Comparison of ENCODE assay signal across 16 cellular contexts in genomic region chr7:135978624-135979023, GRCh38. TPM values are rescaled to one million over a fixed set of nuclear protein-coding genes. Genes with fewer than 3 reads are reported as not detected.
A peak's percentile ranks its signal among the peaks of the same experiment; 100 is the strongest.
DNase-seq lines count a peak whose midpoint lies in the region; ATAC-seq and TF ChIP-seq lines count a peak whose summit lies in the region.
"Had no signal": no experiment of that assay in that cellular context is flagged by ENCODE, and none has a peak within 500 bp of the region (broad histone marks: within the 10 kb centered on the region; RNA-seq: fewer than 3 reads in every experiment).

No MANE protein-coding gene starts in this region.

- no peaks in the 10 kb centered on the region for H3K27me3 ChIP-seq in uterus
- no peaks in the 10 kb centered on the region for H3K27me3 ChIP-seq in tibial nerve
- H3K27me3 ChIP-seq: SJCRH30 had no signal

- H3K4me1 ChIP-seq in uterus: peaks cover 0 to 3% of the 10 kb centered on the region in 2 donors
- peaks cover 0 to 35% (median 20%) of the 10 kb centered on the region in 4 donors for H3K4me1 ChIP-seq in tibial nerve
- H3K4me1 ChIP-seq: SJCRH30 had no signal

- H3K9me3 Mint-ChIP-seq in IgD-negative memory B cell (peaks cover 0 to 2% (median 0%) of the 10 kb centered on the region in 3 donors), brain (peaks cover 0 to 3% (median 3%) of the 10 kb centered on the region in 5 experiments), neural crest cell (no peaks in the 10 kb centered on the region)

- H3K36me3 Mint-ChIP-seq in IgD-negative memory B cell (peaks cover 7% of the 10 kb centered on the region), brain (peaks cover 4% of the 10 kb centered on the region), neural crest cell (ENCODE audit: low read depth) (no peaks in the 10 kb centered on the region)

- 91 to 93% methylated on average over 4 of the region's 4 CpGs for WGBS in tibial nerve, 2 donors

- H3K36me3 ChIP-seq in uterus: no peaks in the 10 kb centered on the region
- no peaks in the 10 kb centered on the region for H3K36me3 ChIP-seq in tibial nerve

- H3K27me3 Mint-ChIP-seq in IgD-negative memory B cell (peaks cover 2% of the 10 kb centered on the region), brain (peaks cover 26% of the 10 kb centered on the region), neural crest cell (ENCODE audit: low read depth) (peaks cover 8% of the 10 kb centered on the region)

- no peak for TF ChIP-seq POLR2A in uterus (IDR thresholded peaks at IDR 0.05)
- no peak for TF ChIP-seq POLR2A in tibial nerve (IDR thresholded peaks at IDR 0.05)

- H3K4me3 ChIP-seq in uterus (no peak overlapping the region), tibial nerve (no peak overlapping the region)

- H3K9me3 ChIP-seq in uterus: no peaks in the 10 kb centered on the region
- H3K9me3 ChIP-seq in tibial nerve: no peaks in the 10 kb centered on the region
- H3K9me3 ChIP-seq: SJCRH30 had no signal

- TF ChIP-seq CTCF in brain (conservative IDR thresholded peaks at IDR 0.05) (no peak), neural crest cell (conservative IDR thresholded peaks at IDR 0.05) (no peak), uterus (IDR thresholded peaks at IDR 0.05) (no peak), tibial nerve (IDR thresholded peaks at IDR 0.05) (no peak)

- H3K4me1 Mint-ChIP-seq in IgD-negative memory B cell: peaks cover 46 to 60% (median 51%) of the 10 kb centered on the region in 3 donors
- H3K4me1 Mint-ChIP-seq in brain: peaks cover 39% of the 10 kb centered on the region
- peaks cover 21% of the 10 kb centered on the region for H3K4me1 Mint-ChIP-seq in neural crest cell

- DNase-seq in neural crest cell (ENCODE audit: low read depth, low spot score) (no peak), uterus (peak; percentile 17 to 30), tibial nerve (ENCODE audit: low spot score in 2 of 2) (no peak), posterior cingulate gyrus (no peak)
- DNase-seq: DMS53, NCI-H1436, NCI-H2029, NCI-H2171, NCI-H446 treated with DMSO at 0.1 percent for 48 hours, NCI-H748 treated with DMSO at 0.1 percent for 48 hours, PC-3, SJCRH30 had no signal

- H3K4me3 Mint-ChIP-seq in IgD-negative memory B cell (peak overlapping the region in 3 of 4 donors; percentile 55 to 98 (median 78)), brain (peak overlapping the region; percentile 32 to 78 (median 40)), neural crest cell (peak overlapping the region; percentile 47)

- no peak for ATAC-seq in SK-N-SH treated with all-trans-retinoic acid at 6 μM for 48 hours
- ATAC-seq: PC-3 had no signal

- TF ChIP-seq EP300 in tibial nerve (IDR thresholded peaks at IDR 0.05): no peak

- intact Hi-C loops in uterus (cut with DNase I; ENCODE audit: low total_unique reads) (loop anchor here (10.0 kb wide), 1 partner anchor 314 kb away; the partner anchor contains the start of gene STMP1), posterior cingulate gyrus (cut with DNase I) (loop anchor here (10.0 kb wide), 1 partner anchor 314 kb away; the partner anchor contains the start of gene STMP1)

- H3K27ac ChIP-seq in uterus (peak overlapping the region in 1 of 2 donors; percentile 59), tibial nerve (no peak overlapping the region)
- H3K27ac ChIP-seq: HL-60, SJCRH30 had no signal

- H3K27ac Mint-ChIP-seq in IgD-negative memory B cell (peak overlapping the region in 1 of 3 donors; percentile 61), brain (peak overlapping the region in 1 of 5 experiments; percentile 52), neural crest cell (ENCODE audit: unreplicated experiment) (no peak overlapping the region)

TF ChIP-seq in SK-N-SH treated with all-trans-retinoic acid at 6 μM for 48 hours, 23 proteins besides CTCF, POLR2A, EP300 and RAD21 (continues in another document):
- TF ChIP-seq CREB5 (CRISPR knock-in tag; IDR thresholded peaks at IDR 0.05; ENCODE audit: low read depth) (no peak), ZFP30 (CRISPR knock-in tag; IDR thresholded peaks at IDR 0.05) (no peak), PATZ1 (CRISPR knock-in tag; IDR thresholded peaks at IDR 0.05; ENCODE audit: borderline replicate concordance) (no peak), POU6F1 (CRISPR knock-in tag; IDR thresholded peaks at IDR 0.05; ENCODE audit: borderline replicate concordance, low read depth) (no peak), ZNF565 (CRISPR knock-in tag; conservative IDR thresholded peaks at IDR 0.05; ENCODE audit: low read depth) (no peak), TSHZ2 (CRISPR knock-in tag; IDR thresholded peaks at IDR 0.05) (no peak), ZC3H10 (CRISPR knock-in tag; IDR thresholded peaks at IDR 0.05) (no peak), ZNF8 (CRISPR knock-in tag; IDR thresholded peaks at IDR 0.05) (no peak), GLIS3 (CRISPR knock-in tag; IDR thresholded peaks at IDR 0.05) (no peak), ARNTL (CRISPR knock-in tag; IDR thresholded peaks at IDR 0.05; ENCODE audit: borderline replicate concordance, low read depth) (no peak), BACH2 (CRISPR knock-in tag; IDR thresholded peaks at IDR 0.05; ENCODE audit: borderline replicate concordance) (no peak)

RNA-seq across cellular contexts. Expression of gene MTPN, which starts 1.5 kb away (rescaled TPM):
- polyA plus RNA-seq in IgD-negative memory B cell (235 TPM), brain (ENCODE audit: insufficient read depth, low read depth, low replicate concordance) (179 TPM)
- total RNA-seq in neural crest cell (114 and 117 TPM in 2 replicates), uterus (100 to 1,000 TPM in 1 of 4 donors, 10 to 100 TPM in 3; 53.8 to 125 (median 76.8) TPM), tibial nerve (10 to 100 TPM; 66.3 to 94.6 (median 75.0) TPM)

Comparison
In these comparisons a context has a peak if more than half of its experiments do, and no peak if none do; other contexts are left out.
1. DNase-seq: peak in uterus (2 of 2); none in neural crest cell (single experiment), tibial nerve (0 of 2) and posterior cingulate gyrus (0 of 10).
2. Peak in every context shown above with its lines, with median percentiles within 50 percentile points of each other: H3K4me3 Mint-ChIP-seq.